In genomic region chr4:148561467-148561866, GRCh38 we compare ENCODE assay signal across 8 cellular contexts.
"Had no signal": no experiment of that assay in that cellular context is flagged by ENCODE, and none has a peak within 500 bp of the region (broad histone marks: within the 10 kb centered on the region; RNA-seq: fewer than 3 reads in every experiment).

No MANE protein-coding gene starts in this region.

- H3K4me3 ChIP-seq: K562 had no signal

- H3K9ac ChIP-seq: KMS-11 had no signal

- ATAC-seq: HepG2, K562 had no signal

- DNase-seq: IMR-90, KBM-7, KG1 had no signal

- H3K27me3 Mint-ChIP-seq: IgD-negative memory B cell had no signal

- H3K4me1 Mint-ChIP-seq: IgD-negative memory B cell had no signal

- H3K36me3 Mint-ChIP-seq: IgD-negative memory B cell had no signal

- H3K27ac ChIP-seq: HL-60, KMS-11 had no signal

- H3K4me2 ChIP-seq: KMS-11 had no signal
